Comparison of ENCODE assay signal across 18 cellular contexts in genomic region chr18:41849632-41850031, GRCh38.
DNase-seq lines count a peak whose midpoint lies in the region; TF ChIP-seq lines count a peak whose summit lies in the region.
"Had no signal": no experiment of that assay in that cellular context is flagged by ENCODE, and none has a peak within 500 bp of the region (broad histone marks: within the 10 kb centered on the region; RNA-seq: fewer than 3 reads in every experiment).

No MANE protein-coding gene starts in this region.

- no peak overlapping the region for H2AFZ ChIP-seq in MM.1S (ENCODE audit: low read length)

- H3K4me3 Mint-ChIP-seq in progenitor cell of endocrine pancreas (ENCODE audit: low read depth): no peak overlapping the region
- H3K4me3 Mint-ChIP-seq: CD4-positive, alpha-beta memory T cell; HFFc6 had no signal

- H3K9me2 ChIP-seq in MM.1S (replicated peaks; ENCODE audit: insufficient read depth, low read length): no peaks in the 10 kb centered on the region

- TF ChIP-seq CTCF in progenitor cell of endocrine pancreas (IDR thresholded peaks at IDR 0.05; ENCODE audit: unreplicated experiment) (no peak), MM.1S (IDR thresholded peaks at IDR 0.05; ENCODE audit: low read length) (no peak)

- H3K4me1 ChIP-seq in endocrine pancreas (ENCODE audit: control insufficient read depth, insufficient read depth, low read length): peaks cover 9% of the 10 kb centered on the region
- no peaks in the 10 kb centered on the region for H3K4me1 ChIP-seq in MM.1S (ENCODE audit: low read length)

- no peaks in the 10 kb centered on the region for H3K27me3 Mint-ChIP-seq in progenitor cell of endocrine pancreas

- DNase-seq in NCI-H146 (lab: John Stamatoyannopoulos, UW) (peak; percentile 76), NCI-H748 treated with DMSO at 0.1 percent for 48 hours (lab: John Stamatoyannopoulos, UW) (peak; percentile 78), progenitor cell of endocrine pancreas (ENCODE audit: low spot score, unreplicated experiment) (no peak), MM.1S (no peak), EL (no peak), KG1 (lab: John Stamatoyannopoulos, UW) (no peak)
- no peak for DNase-seq in stimulated activated naive CD4-positive, alpha-beta T cell treated with Interleukin-2 at 50 U/mL for 16 hours (lab: John Stamatoyannopoulos, UW)
- DNase-seq: C1 segment of cervical spinal cord; Calu3; CD4-positive, alpha-beta memory T cell; COR-L47; DMS153; DND-41; GDM1; GOT3; HFFc6 had no signal

- peaks cover 48% of the 10 kb centered on the region for H3K4me1 Mint-ChIP-seq in progenitor cell of endocrine pancreas (ENCODE audit: low read depth)
- H3K4me1 Mint-ChIP-seq: CD4-positive, alpha-beta memory T cell had no signal

- no peaks in the 10 kb centered on the region for H3F3A ChIP-seq in MM.1S (ENCODE audit: insufficient read depth, low read length)

- H3K9me3 ChIP-seq in endocrine pancreas (ENCODE audit: control insufficient read depth, low read length): no peaks in the 10 kb centered on the region
- H3K9me3 ChIP-seq in MM.1S (replicated peaks; ENCODE audit: insufficient read depth, low read length): no peaks in the 10 kb centered on the region

- H3K79me2 ChIP-seq in MM.1S (ENCODE audit: low read length): no peaks in the 10 kb centered on the region

- no peak overlapping the region for H3K4me2 ChIP-seq in MM.1S (ENCODE audit: low read depth, low read length)

- no peak overlapping the region for H3K9ac ChIP-seq in endocrine pancreas (ENCODE audit: control insufficient read depth, insufficient read depth, low read length)
- no peak overlapping the region for H3K9ac ChIP-seq in MM.1S (ENCODE audit: low read length)

- no peak overlapping the region for H3K27ac ChIP-seq in MM.1S (ENCODE audit: low read length)

- H3K9me3 Mint-ChIP-seq in progenitor cell of endocrine pancreas (ENCODE audit: low read depth): peaks cover 20% of the 10 kb centered on the region
- H3K9me3 Mint-ChIP-seq: HFFc6 had no signal

- no peaks in the 10 kb centered on the region for H3K36me3 ChIP-seq in endocrine pancreas (ENCODE audit: control insufficient read depth, insufficient read depth, low read length)
- no peaks in the 10 kb centered on the region for H3K36me3 ChIP-seq in MM.1S (replicated peaks; ENCODE audit: insufficient read depth, low read length)
- H3K36me3 ChIP-seq: HAP-1 had no signal

- H3K36me3 Mint-ChIP-seq in progenitor cell of endocrine pancreas (ENCODE audit: insufficient read depth): peaks cover 3% of the 10 kb centered on the region
- H3K36me3 Mint-ChIP-seq: CD4-positive, alpha-beta memory T cell had no signal

- peak overlapping the region; percentile 64 for H3K27ac Mint-ChIP-seq in progenitor cell of endocrine pancreas
- H3K27ac Mint-ChIP-seq: CD4-positive, alpha-beta memory T cell; HFFc6 had no signal

- no peaks in the 10 kb centered on the region for H4K20me1 ChIP-seq in MM.1S (ENCODE audit: insufficient read depth, low read length)

- H3K4me3 ChIP-seq in endocrine pancreas (ENCODE audit: control insufficient read depth, insufficient read depth, low read length) (peak overlapping the region; percentile 7), MM.1S (ENCODE audit: low read length) (no peak overlapping the region)
- H3K4me3 ChIP-seq: HAP-1 had no signal

- H3K27me3 ChIP-seq in endocrine pancreas (ENCODE audit: control insufficient read depth, insufficient read depth, low read length) (peaks cover 2% of the 10 kb centered on the region), MM.1S (replicated peaks; ENCODE audit: insufficient read depth, low read length) (no peaks in the 10 kb centered on the region)

Comparison
In these comparisons a context has a peak if more than half of its experiments do, and no peak if none do; other contexts are left out.
1. DNase-seq: peak in NCI-H146 (single experiment) and NCI-H748 treated with DMSO at 0.1 percent for 48 hours (single experiment); none in progenitor cell of endocrine pancreas (single experiment), MM.1S (single experiment), EL (single experiment), stimulated activated naive CD4-positive, alpha-beta T cell treated with Interleukin-2 at 50 U/mL for 16 hours (single experiment) and KG1 (single experiment).